In the genomic region with DNA sequence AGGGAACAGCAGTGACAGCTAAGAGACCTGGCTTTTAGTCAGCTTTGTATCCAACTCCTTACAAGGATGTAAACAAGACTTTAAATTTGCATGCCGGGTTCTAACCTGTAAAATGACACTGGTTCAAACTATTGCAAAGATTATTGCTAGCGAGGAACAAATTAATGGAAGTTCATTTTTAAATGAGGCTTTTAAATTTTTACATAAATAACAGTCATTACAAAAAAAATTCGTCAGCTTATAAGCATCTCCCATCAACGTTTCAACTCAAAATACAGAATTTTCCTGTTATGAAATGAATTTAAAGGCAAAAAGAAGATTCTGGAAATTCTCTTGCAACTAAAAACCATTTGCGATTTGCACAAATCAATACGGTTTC, we compare ENCODE assay signal across 8 cellular contexts. TPM values are rescaled to one million over a fixed set of nuclear protein-coding genes. Genes with fewer than 3 reads are reported as not detected.
A peak's percentile ranks its signal among the peaks of the same experiment; 100 is the strongest.
DNase-seq lines count a peak whose midpoint lies in the region; ATAC-seq, FAIRE-seq and TF ChIP-seq lines count a peak whose summit lies in the region.

No MANE protein-coding gene starts in this region.

- H3K27ac ChIP-seq in HepG2 (ENCODE audit: extremely low read length, insufficient read depth, low read length), result peak overlapping the region; percentile 64
- H3K27ac ChIP-seq in tibial artery, result no peak overlapping the region

- H3K9ac ChIP-seq in HepG2 (ENCODE audit: insufficient read depth, low read depth, low read length), result peak overlapping the region; percentile 87

- H3K4me2 ChIP-seq in HepG2 (ENCODE audit: low read depth, low read length), result peak overlapping the region; percentile 76

- H3K36me3 Mint-ChIP-seq in activated naive CD4-positive, alpha-beta T cell treated with anti-CD3 and anti-CD28 coated beads for 36 hours (ENCODE audit: low read depth), result peaks cover 3% of the 10 kb centered on the region
- H3K36me3 Mint-ChIP-seq in activated naive CD8-positive, alpha-beta T cell treated with anti-CD3 and anti-CD28 coated beads, Interleukin-2, amount 10 ng/mL, durations not matched to agents 7 days and 5 days, result peaks cover 33% of the 10 kb centered on the region

- H3K36me3 ChIP-seq in HepG2 (replicated peaks in 1 of 2; ENCODE audit: control insufficient read depth in 1 of 2, insufficient read depth in 2 of 2, low read length in 2 of 2), result peaks cover 0 to 12% of the 10 kb centered on the region in 2 experiments; a peak in 2 of 5 replicates
- no peaks in the 10 kb centered on the region for H3K36me3 ChIP-seq in tibial artery

- H3K4me3 Mint-ChIP-seq in activated naive CD4-positive, alpha-beta T cell treated with anti-CD3 and anti-CD28 coated beads for 36 hours, result peak overlapping the region; percentile 92
- H3K4me3 Mint-ChIP-seq in activated naive CD8-positive, alpha-beta T cell treated with anti-CD3 and anti-CD28 coated beads, Interleukin-2, amount 10 ng/mL, durations not matched to agents 7 days and 5 days, result peak overlapping the region; percentile 92

- POLR2A ChIA-PET in activated naive CD8-positive, alpha-beta T cell treated with anti-CD3 and anti-CD28 coated beads, Interleukin-2, amount 10 ng/mL, durations not matched to agents 7 days and 5 days (lab: Charles Lee), result interaction anchor here (3.4 kb wide), 1 partner anchor 49 kb away, joined by 30 read pairs; the partner anchor contains the start of gene DDX59
- POLR2A ChIA-PET in HepG2 (lab: Yijun Ruan, JAX), result interaction anchor here (3.0 kb wide), 1 partner anchor 50 kb away, joined by 30 read pairs; the partner anchor contains the start of gene DDX59

- peaks cover 11% of the 10 kb centered on the region for H3K4me1 Mint-ChIP-seq in activated naive CD4-positive, alpha-beta T cell treated with anti-CD3 and anti-CD28 coated beads for 36 hours (ENCODE audit: low read depth)
- peaks cover 42% of the 10 kb centered on the region for H3K4me1 Mint-ChIP-seq in activated naive CD8-positive, alpha-beta T cell treated with anti-CD3 and anti-CD28 coated beads, Interleukin-2, amount 10 ng/mL, durations not matched to agents 7 days and 5 days

- ATAC-seq in activated naive CD8-positive, alpha-beta T cell treated with anti-CD3 and anti-CD28 coated beads, Interleukin-2, amount 10 ng/mL, durations not matched to agents 7 days and 5 days (ENCODE audit: low read depth), result no peak
- ATAC-seq in HepG2 (no peak), GM18498 (IDR thresholded peaks at IDR 0.05; ENCODE audit: unreplicated experiment) (no peak)

- peak overlapping the region; percentile 66 for H3K27ac Mint-ChIP-seq in activated naive CD4-positive, alpha-beta T cell treated with anti-CD3 and anti-CD28 coated beads for 36 hours
- peak overlapping the region; percentile 90 for H3K27ac Mint-ChIP-seq in activated naive CD8-positive, alpha-beta T cell treated with anti-CD3 and anti-CD28 coated beads, Interleukin-2, amount 10 ng/mL, durations not matched to agents 7 days and 5 days

- intact Hi-C loops in activated naive CD4-positive, alpha-beta T cell treated with anti-CD3 and anti-CD28 coated beads for 36 hours (cut with micrococcal nuclease), result loop anchor here (1.0 to 10.0 kb wide), 6 partner anchors 50 to 399 kb away; no protein-coding TSS in a partner anchor
- intact Hi-C loops in HepG2 (cut with micrococcal nuclease; ENCODE audit: unreplicated experiment), result loop anchor here (2.0 to 5.0 kb wide), 3 partner anchors 49 to 422 kb away; partner anchors contain the start of gene DDX59
- intact Hi-C loops in tibial artery (cut with DNase I; ENCODE audit: low total_unique reads), result loop anchor here (2.0 kb wide), 1 partner anchor 51 kb away; no protein-coding TSS in a partner anchor

- no peak for DNase-seq in activated naive CD4-positive, alpha-beta T cell treated with anti-CD3 and anti-CD28 coated beads for 36 hours
- DNase-seq in activated naive CD4-positive, alpha-beta T cell (lab: John Stamatoyannopoulos, UW), result no peak
- no peak for DNase-seq in activated naive CD8-positive, alpha-beta T cell treated with anti-CD3 and anti-CD28 coated beads, Interleukin-2, amount 10 ng/mL, durations not matched to agents 7 days and 5 days
- DNase-seq in HepG2 (ENCODE audit: low spot score) (no peak), tibial artery (no peak), nucleus accumbens (lab: John Stamatoyannopoulos, UW) (no peak), activated gamma-delta T cell treated with Interleukin-2 at 50 U/mL for 16 hours (no peak)

- H3K9me3 ChIP-seq in HepG2 (ENCODE audit: low read length) (no peaks in the 10 kb centered on the region), tibial artery (no peaks in the 10 kb centered on the region)

- peaks cover 5% of the 10 kb centered on the region for H3K79me2 ChIP-seq in HepG2 (ENCODE audit: insufficient read depth, low read length)

- H3K27me3 ChIP-seq in HepG2 (ENCODE audit: control insufficient read depth in 1 of 2, insufficient read depth in 2 of 2, low read length in 2 of 2) (no peaks in the 10 kb centered on the region; a peak in 1 of 5 replicates), tibial artery (no peaks in the 10 kb centered on the region)

- peaks cover 2% of the 10 kb centered on the region for H3K27me3 Mint-ChIP-seq in activated naive CD4-positive, alpha-beta T cell treated with anti-CD3 and anti-CD28 coated beads for 36 hours (ENCODE audit: low read depth)
- no peaks in the 10 kb centered on the region for H3K27me3 Mint-ChIP-seq in activated naive CD8-positive, alpha-beta T cell treated with anti-CD3 and anti-CD28 coated beads, Interleukin-2, amount 10 ng/mL, durations not matched to agents 7 days and 5 days

- no peak for FAIRE-seq in HepG2 (lab: Jason Lieb, UNC)

- TF ChIP-seq CTCF in HepG2 (CRISPR knock-in tag; IDR thresholded peaks at IDR 0.05) (no peak), tibial artery (IDR thresholded peaks at IDR 0.05) (no peak)

- 6% methylated on average over 6 of the region's 6 CpGs for WGBS in HepG2 (ENCODE audit: low lambda C conversion rate)

- no peak for TF ChIP-seq POLR2A in HepG2 (IDR thresholded peaks at IDR 0.05; ENCODE audit: insufficient read depth in 1 of 2, low read depth in 2 of 2, low read length in 2 of 2)

- CTCF ChIA-PET in activated naive CD4-positive, alpha-beta T cell treated with anti-CD3 and anti-CD28 coated beads for 36 hours (lab: Charles Lee), result interaction anchor here (0.6 to 6.1 kb wide), 2 partner anchors 49 to 52 kb away, joined by 3 to 47 read pairs; partner anchors contain the start of gene DDX59
- CTCF ChIA-PET in HepG2 (lab: Yijun Ruan, JAX; ENCODE audit: low intra/inter-chr PET ratio, low total read pairs), result no interaction called here

- peaks cover 20% of the 10 kb centered on the region for H3K4me1 ChIP-seq in HepG2 (ENCODE audit: insufficient read depth, low read length)
- peaks cover 0 to 17% (median 2%) of the 10 kb centered on the region in 4 donors for H3K4me1 ChIP-seq in tibial artery

- no peaks in the 10 kb centered on the region for H3K9me3 Mint-ChIP-seq in activated naive CD4-positive, alpha-beta T cell treated with anti-CD3 and anti-CD28 coated beads for 36 hours
- no peaks in the 10 kb centered on the region for H3K9me3 Mint-ChIP-seq in activated naive CD8-positive, alpha-beta T cell treated with anti-CD3 and anti-CD28 coated beads, Interleukin-2, amount 10 ng/mL, durations not matched to agents 7 days and 5 days

- peak overlapping the region; percentile 79 to 95 (median 89) for H3K4me3 ChIP-seq in HepG2 (replicated peaks in 1 of 3; ENCODE audit: insufficient read depth in 1 of 3, low read depth in 2 of 3, low read length in 3 of 3)
- H3K4me3 ChIP-seq in tibial artery, result peak overlapping the region; percentile 50 to 64

- in situ Hi-C loops in HepG2 (cut with HindIII; ENCODE audit: extremely low pct_ligation_motif_present, low pct_unique_long_range_greater_than_20kb), result loop anchor here (5.0 kb wide), 2 partner anchors 187 to 422 kb away; no protein-coding TSS in a partner anchor

- TF ChIP-seq EP300 in HepG2 (IDR thresholded peaks at IDR 0.05; ENCODE audit: low read depth in 2 of 2, low read length in 2 of 2) (no peak), HepG2 (CRISPR knock-in tag; IDR thresholded peaks at IDR 0.05; ENCODE audit: borderline replicate concordance) (no peak)

- BruUV-seq in HepG2 (replicated peaks; lab: Mats Ljungman, UMichigan), result no TSS peak

- H4K20me1 ChIP-seq in HepG2 (ENCODE audit: insufficient read depth, low read length), result no peaks in the 10 kb centered on the region

- no peak overlapping the region for H2AFZ ChIP-seq in HepG2 (ENCODE audit: low read length)

- TF ChIP-seq RAD21 in HepG2 (CRISPR knock-in tag; IDR thresholded peaks at IDR 0.05), result no peak

RNA-seq across cellular contexts. Expression of gene KIF14, which starts 0.7 kb away (rescaled TPM):
- total RNA-seq in activated naive CD4-positive, alpha-beta T cell treated with anti-CD3 and anti-CD28 coated beads for 36 hours, result 10 to 100 TPM; 16.4 to 16.9 TPM
- 10 to 100 TPM; 20.1 to 20.3 TPM for total RNA-seq in activated naive CD8-positive, alpha-beta T cell treated with anti-CD3 and anti-CD28 coated beads, Interleukin-2, amount 10 ng/mL, durations not matched to agents 7 days and 5 days
- total RNA-seq in HepG2 (2016; rRNA removed; fragmentation: Illumina TruSeq; extraction: Trizol), result 11.2 and 17.5 TPM in 2 replicates
- 2.7 and 3.1 TPM in 2 replicates for total RNA-seq in HepG2 (2016; cell fraction: cytosol; rRNA removed; fragmentation: Illumina TruSeq; extraction: Trizol; ENCODE audit: low read depth)
- total RNA-seq in HepG2 (2016; cell fraction: insoluble cytoplasmic fraction; rRNA removed; fragmentation: Illumina TruSeq; extraction: Trizol), result 10.9 and 17.7 TPM in 2 replicates
- total RNA-seq in HepG2 (2016; cell fraction: membrane; rRNA removed; fragmentation: Illumina TruSeq; extraction: Trizol), result 3.5 and 4.2 TPM in 2 replicates
- total RNA-seq in HepG2 (2016; cell fraction: nucleus; rRNA removed; fragmentation: Illumina TruSeq; extraction: Trizol), result 10.2 and 10.3 TPM in 2 replicates
- polyA plus RNA-seq in HepG2 (2011; rRNA removed), result 1.5 and 3.3 TPM in 2 replicates
- 0.79 and 0.88 TPM in 2 replicates for polyA plus RNA-seq in HepG2 (2011; cell fraction: cytosol; rRNA removed)
- 1.7 and 2.1 TPM in 2 replicates for polyA plus RNA-seq in HepG2 (2011; cell fraction: nucleus; rRNA removed)
- polyA plus RNA-seq in HepG2 (2012), result 1.9 and 4.0 TPM in 2 replicates
- polyA plus RNA-seq in HepG2 (2016; cell fraction: cytosol; fragmentation: Illumina TruSeq; extraction: Trizol; ENCODE audit: low read depth), result 0.09 and 0.12 TPM in 2 replicates
- 7.9 and 9.4 TPM in 2 replicates for polyA plus RNA-seq in HepG2 (2016; cell fraction: insoluble cytoplasmic fraction; fragmentation: Illumina TruSeq; extraction: Trizol; ENCODE audit: low read depth)
- 0.41 and 0.43 TPM in 2 replicates for polyA plus RNA-seq in HepG2 (2016; cell fraction: membrane; fragmentation: Illumina TruSeq; extraction: Trizol; ENCODE audit: low read depth)
- 13.9 and 16.4 TPM in 2 replicates for polyA plus RNA-seq in HepG2 (2016; cell fraction: nucleus; fragmentation: Illumina TruSeq; extraction: Trizol; ENCODE audit: insufficient read depth, low read depth)
- polyA minus RNA-seq in HepG2 (2011; rRNA and poly(A)+ RNA removed; ENCODE audit: low replicate concordance), result 1.3 and 7.8 TPM in 2 replicates
- 3.0 and 3.9 TPM in 2 replicates for polyA minus RNA-seq in HepG2 (2011; cell fraction: cytosol; rRNA and poly(A)+ RNA removed)
- 5.8 and 6.8 TPM in 2 replicates for polyA minus RNA-seq in HepG2 (2011; cell fraction: nucleus; rRNA and poly(A)+ RNA removed)

RNA-seq across cellular contexts. Expression of gene DDX59, which starts 49.8 kb away (rescaled TPM):
- 10 to 100 TPM; 20.9 to 22.7 TPM for total RNA-seq in activated naive CD4-positive, alpha-beta T cell treated with anti-CD3 and anti-CD28 coated beads for 36 hours
- total RNA-seq in activated naive CD8-positive, alpha-beta T cell treated with anti-CD3 and anti-CD28 coated beads, Interleukin-2, amount 10 ng/mL, durations not matched to agents 7 days and 5 days, result 10 to 100 TPM; 28.1 to 33.9 TPM
- total RNA-seq in HepG2 (2016; rRNA removed; fragmentation: Illumina TruSeq; extraction: Trizol), result 14.8 and 21.7 TPM in 2 replicates
- 9.7 and 10.1 TPM in 2 replicates for total RNA-seq in HepG2 (2016; cell fraction: cytosol; rRNA removed; fragmentation: Illumina TruSeq; extraction: Trizol; ENCODE audit: low read depth)
- total RNA-seq in HepG2 (2016; cell fraction: insoluble cytoplasmic fraction; rRNA removed; fragmentation: Illumina TruSeq; extraction: Trizol), result 15.3 and 21.6 TPM in 2 replicates
- 15.6 and 16.7 TPM in 2 replicates for total RNA-seq in HepG2 (2016; cell fraction: membrane; rRNA removed; fragmentation: Illumina TruSeq; extraction: Trizol)
- total RNA-seq in HepG2 (2016; cell fraction: nucleus; rRNA removed; fragmentation: Illumina TruSeq; extraction: Trizol), result 9.1 and 12.1 TPM in 2 replicates
- polyA plus RNA-seq in HepG2 (2011; rRNA removed), result 11.5 and 12.1 TPM in 2 replicates
- 6.3 and 9.1 TPM in 2 replicates for polyA plus RNA-seq in HepG2 (2011; cell fraction: cytosol; rRNA removed)
- 6.7 and 7.1 TPM in 2 replicates for polyA plus RNA-seq in HepG2 (2011; cell fraction: nucleus; rRNA removed)
- 9.1 and 10.8 TPM in 2 replicates for polyA plus RNA-seq in HepG2 (2012)
- 4.8 and 6.4 TPM in 2 replicates for polyA plus RNA-seq in HepG2 (2016; cell fraction: cytosol; fragmentation: Illumina TruSeq; extraction: Trizol; ENCODE audit: low read depth)
- 23.9 and 24.2 TPM in 2 replicates for polyA plus RNA-seq in HepG2 (2016; cell fraction: insoluble cytoplasmic fraction; fragmentation: Illumina TruSeq; extraction: Trizol; ENCODE audit: low read depth)
- polyA plus RNA-seq in HepG2 (2016; cell fraction: membrane; fragmentation: Illumina TruSeq; extraction: Trizol; ENCODE audit: low read depth), result 7.6 and 9.1 TPM in 2 replicates
- polyA plus RNA-seq in HepG2 (2016; cell fraction: nucleus; fragmentation: Illumina TruSeq; extraction: Trizol; ENCODE audit: insufficient read depth, low read depth), result 20.1 and 20.2 TPM in 2 replicates
- polyA minus RNA-seq in HepG2 (2011; rRNA and poly(A)+ RNA removed; ENCODE audit: low replicate concordance), result 4.5 and 17.0 TPM in 2 replicates
- polyA minus RNA-seq in HepG2 (2011; cell fraction: cytosol; rRNA and poly(A)+ RNA removed), result 4.5 and 6.7 TPM in 2 replicates
- 12.6 and 15.3 TPM in 2 replicates for polyA minus RNA-seq in HepG2 (2011; cell fraction: nucleus; rRNA and poly(A)+ RNA removed)
